In the genomic region with DNA sequence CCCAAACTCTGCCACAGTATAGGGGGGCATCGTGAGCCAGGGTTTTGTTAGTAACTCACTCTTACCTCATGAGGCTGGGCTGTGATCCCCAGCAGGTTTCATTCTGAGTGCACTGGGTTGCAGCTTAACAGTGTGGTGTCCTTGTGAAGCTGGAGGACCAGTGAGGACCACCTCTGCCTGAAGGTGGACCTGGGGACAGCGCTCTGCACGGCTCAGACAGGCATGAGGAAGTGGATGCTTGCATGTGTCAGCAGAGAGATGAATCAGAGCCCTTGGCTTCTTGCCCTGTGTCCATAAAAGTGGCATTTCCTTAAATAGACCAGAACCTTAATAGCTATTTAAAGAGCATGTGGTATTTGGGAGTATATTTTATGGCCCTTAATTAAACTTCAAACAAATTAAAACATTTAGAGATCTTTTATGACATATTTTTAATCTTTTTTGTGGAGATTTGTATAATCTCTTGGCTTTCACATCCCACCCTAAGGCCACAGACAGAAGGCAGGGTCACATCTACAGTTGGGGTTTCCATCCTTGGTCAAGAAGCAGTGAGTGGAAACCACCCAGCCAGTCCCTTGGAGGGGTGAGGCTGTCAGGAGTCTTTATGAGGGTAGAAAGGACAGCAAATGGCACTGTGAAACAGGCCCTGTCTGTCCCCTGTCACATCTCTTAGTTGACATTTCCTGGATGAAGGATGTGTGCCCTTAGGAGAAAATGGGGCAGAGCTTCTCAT, we compare ENCODE assay signal across 8 cellular contexts. TPM values are rescaled to one million over a fixed set of nuclear protein-coding genes. Genes with fewer than 3 reads are reported as not detected.
A peak's percentile ranks its signal among the peaks of the same experiment; 100 is the strongest.
DNase-seq lines count a peak whose midpoint lies in the region; ATAC-seq and TF ChIP-seq lines count a peak whose summit lies in the region.

No MANE protein-coding gene starts in this region.

- in situ Hi-C loops in astrocyte of the spinal cord (cut with HindIII; ENCODE audit: low sequenced_read_pairs) = no loop called here

- no peak overlapping the region for H3K4me3 ChIP-seq in astrocyte of the spinal cord (ENCODE audit: low read depth, low read length)

- peak; percentile 87 for ATAC-seq in Right ventricle myocardium inferior
- peak; percentile 72 for ATAC-seq in stimulated activated naive CD8-positive, alpha-beta T cell treated with anti-CD3 and anti-CD28 coated beads, Interleukin-15, Interleukin-2, amounts not matched to agents 100 U/mL and 50 U/mL, for 24 hours
- ATAC-seq in HG03439 (IDR thresholded peaks at IDR 0.05; ENCODE audit: unreplicated experiment) = no peak
- ATAC-seq in GM21515 (IDR thresholded peaks at IDR 0.05; ENCODE audit: unreplicated experiment) = no peak

- intact Hi-C loops in Right ventricle myocardium inferior (cut with DNase I) (no loop called here), cardiac septum (cut with DNase I) (no loop called here)

- DNase-seq in Right ventricle myocardium inferior (ENCODE audit: missing footprints) (peak; percentile 72), cardiac septum (ENCODE audit: low spot score) (no peak), NCI-H446 (lab: John Stamatoyannopoulos, UW) (peak; percentile 9 to 63), astrocyte of the spinal cord (ENCODE audit: low read depth, low spot score) (peak; percentile 89), islet precursor cell (peak; percentile 72)
- no peak for DNase-seq in stimulated activated naive CD8-positive, alpha-beta T cell treated with anti-CD3 and anti-CD28 coated beads, Interleukin-15, Interleukin-2, amounts not matched to agents 100 U/mL and 50 U/mL, for 24 hours

- no peak for TF ChIP-seq CTCF in astrocyte of the spinal cord (IDR thresholded peaks at IDR 0.05; ENCODE audit: low read depth, low read length)

RNA-seq across cellular contexts. Expression of gene ADORA2A, which starts 24.8 kb away (rescaled TPM):
- total RNA-seq in Right ventricle myocardium inferior = 4.3 TPM
- total RNA-seq in cardiac septum = 5.3 TPM

Comparison
In these comparisons a context has a peak if more than half of its experiments do, and no peak if none do; other contexts are left out.
1. DNase-seq: peak in Right ventricle myocardium inferior (single experiment), NCI-H446 (2 of 2), astrocyte of the spinal cord (single experiment) and islet precursor cell (single experiment); none in cardiac septum (single experiment) and stimulated activated naive CD8-positive, alpha-beta T cell treated with anti-CD3 and anti-CD28 coated beads, Interleukin-15, Interleukin-2, amounts not matched to agents 100 U/mL and 50 U/mL, for 24 hours (single experiment).
2. ATAC-seq: peak in Right ventricle myocardium inferior (single experiment) and stimulated activated naive CD8-positive, alpha-beta T cell treated with anti-CD3 and anti-CD28 coated beads, Interleukin-15, Interleukin-2, amounts not matched to agents 100 U/mL and 50 U/mL, for 24 hours (single experiment); none in HG03439 (single experiment) and GM21515 (single experiment).